ENCODE assay signal across 6 cellular contexts in the genomic region with DNA sequence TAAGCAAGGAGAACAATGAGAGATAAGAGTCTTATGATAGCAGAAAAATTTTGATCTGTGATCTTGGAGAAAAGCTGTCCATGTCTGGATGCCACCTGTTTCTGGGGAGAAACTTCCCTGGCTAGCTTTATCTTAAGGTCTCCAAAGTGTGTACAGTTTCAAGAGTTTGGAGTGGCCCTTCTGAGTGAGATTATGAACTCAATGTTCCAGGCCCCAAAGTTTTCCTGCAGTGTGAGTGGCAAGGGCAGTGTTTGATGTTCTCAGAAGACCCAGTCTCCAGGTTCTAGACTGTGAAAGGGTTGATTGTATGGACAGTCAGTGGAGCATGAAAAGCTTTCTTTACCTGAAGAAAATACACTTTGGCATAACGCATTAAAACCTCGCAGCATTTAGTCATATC.
"Had no signal": no experiment of that assay in that cellular context is flagged by ENCODE, and none has a peak within 500 bp of the region (broad histone marks: within the 10 kb centered on the region; RNA-seq: fewer than 3 reads in every experiment).

No MANE protein-coding gene starts in this region.

- H3K9ac ChIP-seq: KMS-11 had no signal

- H2AFZ ChIP-seq: GM23338 had no signal

- H3K4me3 ChIP-seq: GM23338 had no signal

- H3K4me3 Mint-ChIP-seq: GM23338, H9 had no signal

- H3K4me2 ChIP-seq: GM23338, KMS-11 had no signal

- H3K27ac ChIP-seq: KMS-11 had no signal

- ATAC-seq: GM23338 had no signal

- H3K27ac Mint-ChIP-seq: GM23338, H9, IgD-negative memory B cell had no signal

- H3K27me3 Mint-ChIP-seq: IgD-negative memory B cell had no signal

- DNase-seq: H9, HCEC 1CT, KBM-7 had no signal

- H3K36me3 Mint-ChIP-seq: IgD-negative memory B cell had no signal

- H3K9me3 Mint-ChIP-seq: GM23338 had no signal
